In the genomic region with DNA sequence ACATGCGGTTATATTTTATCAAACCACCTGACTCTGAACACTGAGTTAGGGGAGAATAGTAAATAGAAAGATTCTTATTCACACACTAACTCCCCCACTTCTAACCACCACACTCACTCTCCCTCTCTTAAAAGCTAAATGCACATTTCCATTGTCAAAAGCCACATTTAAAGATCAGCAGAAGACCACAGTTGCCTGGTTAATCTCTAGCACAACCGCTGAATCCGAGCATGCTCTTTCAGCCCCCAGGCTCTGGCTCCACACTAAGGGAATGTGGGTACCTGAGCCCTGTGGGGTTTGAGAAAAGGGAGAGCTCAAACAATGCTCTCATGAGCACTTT, we compare ENCODE assay signal across 17 cellular contexts. TPM values are rescaled to one million over a fixed set of nuclear protein-coding genes. Genes with fewer than 3 reads are reported as not detected.
DNase-seq lines count a peak whose midpoint lies in the region; ATAC-seq, FAIRE-seq and TF ChIP-seq lines count a peak whose summit lies in the region.
"Had no signal": no experiment of that assay in that cellular context is flagged by ENCODE, and none has a peak within 500 bp of the region (broad histone marks: within the 10 kb centered on the region; RNA-seq: fewer than 3 reads in every experiment).

No MANE protein-coding gene starts in this region.

- H3K27me3 ChIP-seq in GM12878 (replicated peaks in 1 of 2; ENCODE audit: control insufficient read depth in 2 of 2, insufficient read depth in 2 of 2, low read length in 1 of 2) (no peaks in the 10 kb centered on the region), gastrocnemius medialis (no peaks in the 10 kb centered on the region), vagina (no peaks in the 10 kb centered on the region)

- no peaks in the 10 kb centered on the region for H3K27me3 Mint-ChIP-seq in activated CD8-positive, alpha-beta memory T cell treated with anti-CD3 and anti-CD28 coated beads, Interleukin-2, amount 10 ng/mL, durations not matched to agents 7 days and 5 days
- no peaks in the 10 kb centered on the region for H3K27me3 Mint-ChIP-seq in natural killer cell (ENCODE audit: low read depth in 2 of 2)
- H3K27me3 Mint-ChIP-seq: stimulated activated naive B cell treated with anti-CD40 and anti-IgM and Interleukin-4, amounts not matched to agents 10 μg/mL and 1 μg/mL and 100 μg/mL, for 72 hours had no signal

- in situ Hi-C loops in GM12878 (cut with MboI): no loop called here
- in situ Hi-C loops in gastrocnemius medialis (cut with MboI; ENCODE audit: low sequenced_read_pairs in 4 of 4): no loop called here

- SMC1A ChIA-PET in GM12878 (lab: Charles Lee; ENCODE audit: uncharacterized antibody, unreplicated experiment): interaction anchor here (0.6 to 1.8 kb wide), 6 partner anchors 14 to 226 kb away, joined by 3 to 4 read pairs (median 3); no protein-coding TSS in a partner anchor

- RAD21 ChIA-PET in GM12878 (lab: Charles Lee; ENCODE audit: unreplicated experiment): interaction anchor here (1.2 to 2.2 kb wide), 2 partner anchors 23 to 27 kb away, joined by 3 to 6 read pairs; no protein-coding TSS in a partner anchor

- H3K4me3 ChIP-seq in GM12878 (no peak overlapping the region), gastrocnemius medialis (no peak overlapping the region), vagina (no peak overlapping the region)
- H3K4me3 ChIP-seq: SK-N-MC had no signal

- peak overlapping the region; percentile 17 for H3K27ac Mint-ChIP-seq in activated CD8-positive, alpha-beta memory T cell treated with anti-CD3 and anti-CD28 coated beads, Interleukin-2, amount 10 ng/mL, durations not matched to agents 7 days and 5 days
- no peak overlapping the region for H3K27ac Mint-ChIP-seq in natural killer cell
- H3K27ac Mint-ChIP-seq: stimulated activated naive B cell treated with anti-CD40 and anti-IgM and Interleukin-4, amounts not matched to agents 10 μg/mL and 1 μg/mL and 100 μg/mL, for 72 hours had no signal

- no peak overlapping the region for H3K9ac ChIP-seq in GM12878 (ENCODE audit: control insufficient read depth, insufficient read depth, low read length)

- 79% methylated on average over 3 of the region's 3 CpGs for WGBS in GM12878 (ENCODE audit: insufficient coverage, insufficient replicate concordance, low lambda C conversion rate, missing lambda C conversion rate)

- DNase-seq in activated CD8-positive, alpha-beta memory T cell treated with anti-CD3 and anti-CD28 coated beads, Interleukin-2, amount 10 ng/mL, durations not matched to agents 7 days and 5 days: no peak
- DNase-seq in activated CD8-positive, alpha-beta memory T cell treated with anti-CD3 and anti-CD28 coated beads for 24 hours: no peak
- DNase-seq in NCI-H526 (lab: John Stamatoyannopoulos, UW): peak; percentile 30 to 57
- DNase-seq in GM12878 (ENCODE audit: low read depth, low spot score): no peak
- no peak for DNase-seq in gastrocnemius medialis
- DNase-seq in natural killer cell: no peak
- no peak for DNase-seq in NCI-H446 treated with DMSO at 0.1 percent for 48 hours (lab: John Stamatoyannopoulos, UW)
- DNase-seq in vagina (ENCODE audit: extremely low spot score in 2 of 2): no peak
- DNase-seq: ACHN; activated CD4-positive, CD25-positive, alpha-beta regulatory T cell; Calu3; mesenchymal stem cell; NCI-H1105; NCI-H226; stimulated activated naive B cell treated with anti-CD40 and anti-IgM and Interleukin-4, amounts not matched to agents 10 μg/mL and 1 μg/mL and 100 μg/mL, for 72 hours had no signal

- H4K20me1 ChIP-seq in GM12878 (ENCODE audit: control insufficient read depth, insufficient read depth): no peaks in the 10 kb centered on the region

- intact Hi-C loops in GM12878 (cut with micrococcal nuclease; ENCODE audit: unreplicated experiment): no loop called here
- intact Hi-C loops in gastrocnemius medialis (cut with DNase I; ENCODE audit: low total_unique reads): no loop called here
- intact Hi-C loops in natural killer cell (cut with micrococcal nuclease): no loop called here
- intact Hi-C loops in vagina (cut with DNase I): no loop called here

- TF ChIP-seq POLR2A in GM12878 (IDR thresholded peaks at IDR 0.05; ENCODE audit: low read depth, low read length): no peak
- TF ChIP-seq POLR2A in gastrocnemius medialis (IDR thresholded peaks at IDR 0.05): no peak
- TF ChIP-seq POLR2A in vagina (IDR thresholded peaks at IDR 0.05): no peak

- TF ChIP-seq RAD21 in GM12878 (IDR thresholded peaks at IDR 0.05; ENCODE audit: insufficient read depth, low read depth, low read length): no peak

- H3K4me1 ChIP-seq in GM12878 (ENCODE audit: control insufficient read depth, insufficient read depth, low read length): peaks cover 15% of the 10 kb centered on the region
- peaks cover 24 to 40% of the 10 kb centered on the region in 2 donors for H3K4me1 ChIP-seq in gastrocnemius medialis
- peaks cover 11% of the 10 kb centered on the region for H3K4me1 ChIP-seq in vagina

- FAIRE-seq in GM12878 (lab: Jason Lieb, UNC): no peak
- FAIRE-seq: HepG2 had no signal

- CTCF ChIA-PET in activated CD8-positive, alpha-beta memory T cell treated with anti-CD3 and anti-CD28 coated beads, Interleukin-2, amount 10 ng/mL, durations not matched to agents 7 days and 5 days (lab: Charles Lee): interaction anchor here (0.9 to 2.1 kb wide), 3 partner anchors 22 to 92 kb away, joined by 3 to 6 read pairs (median 3); no protein-coding TSS in a partner anchor
- CTCF ChIA-PET in GM12878 (lab: Yijun Ruan, JAX): interaction anchor here (0.9 to 2.0 kb wide), 5 partner anchors 41 to 96 kb away, joined by 3 to 7 read pairs (median 4); no protein-coding TSS in a partner anchor

- BruUV-seq in GM12878 (replicated peaks; lab: Mats Ljungman, UMichigan): no TSS peak

- H3K4me2 ChIP-seq in GM12878 (ENCODE audit: control insufficient read depth, insufficient read depth): no peak overlapping the region

- H3K4me1 Mint-ChIP-seq in activated CD8-positive, alpha-beta memory T cell treated with anti-CD3 and anti-CD28 coated beads, Interleukin-2, amount 10 ng/mL, durations not matched to agents 7 days and 5 days: peaks cover 38% of the 10 kb centered on the region
- peaks cover 18 to 36% of the 10 kb centered on the region in 2 donors for H3K4me1 Mint-ChIP-seq in natural killer cell

- no peaks in the 10 kb centered on the region for H3K9me3 Mint-ChIP-seq in activated CD8-positive, alpha-beta memory T cell treated with anti-CD3 and anti-CD28 coated beads, Interleukin-2, amount 10 ng/mL, durations not matched to agents 7 days and 5 days (ENCODE audit: low read depth)
- H3K9me3 Mint-ChIP-seq in natural killer cell: no peaks in the 10 kb centered on the region
- H3K9me3 Mint-ChIP-seq: stimulated activated naive B cell treated with anti-CD40 and anti-IgM and Interleukin-4, amounts not matched to agents 10 μg/mL and 1 μg/mL and 100 μg/mL, for 72 hours had no signal

- POLR2A ChIA-PET in GM12878 (lab: Charles Lee): interaction anchor here (0.9 kb wide), 1 partner anchor 14 kb away, joined by 3 read pairs; no protein-coding TSS in a partner anchor

- peaks cover 0 to 2% of the 10 kb centered on the region in 2 experiments; a peak in 1 of 4 replicates for H3K36me3 ChIP-seq in GM12878 (ENCODE audit: control insufficient read depth in 2 of 2, insufficient read depth in 2 of 2, low read length in 1 of 2)
- no peaks in the 10 kb centered on the region for H3K36me3 ChIP-seq in gastrocnemius medialis
- H3K36me3 ChIP-seq in vagina: no peaks in the 10 kb centered on the region

- no peak for TF ChIP-seq EP300 in GM12878 (IDR thresholded peaks at IDR 0.05; ENCODE audit: borderline replicate concordance in 1 of 2, control insufficient read depth in 1 of 2, low read depth in 2 of 2, low read length in 2 of 2)

- ATAC-seq in activated CD8-positive, alpha-beta memory T cell treated with anti-CD3 and anti-CD28 coated beads, Interleukin-2, amount 10 ng/mL, durations not matched to agents 7 days and 5 days: no peak
- peak; percentile 27 for ATAC-seq in GM12878
- ATAC-seq in gastrocnemius medialis: no peak
- no peak for ATAC-seq in natural killer cell
- ATAC-seq: HepG2; stimulated activated naive B cell treated with anti-CD40 and anti-IgM and Interleukin-4, amounts not matched to agents 10 μg/mL and 1 μg/mL and 100 μg/mL, for 72 hours had no signal

- H3K4me3 Mint-ChIP-seq in activated CD8-positive, alpha-beta memory T cell treated with anti-CD3 and anti-CD28 coated beads, Interleukin-2, amount 10 ng/mL, durations not matched to agents 7 days and 5 days: no peak overlapping the region
- no peak overlapping the region for H3K4me3 Mint-ChIP-seq in natural killer cell
- H3K4me3 Mint-ChIP-seq: stimulated activated naive B cell treated with anti-CD40 and anti-IgM and Interleukin-4, amounts not matched to agents 10 μg/mL and 1 μg/mL and 100 μg/mL, for 72 hours had no signal

- H2AFZ ChIP-seq in GM12878 (ENCODE audit: control insufficient read depth, low read depth, low read length): no peak overlapping the region

- H3K27ac ChIP-seq in GM12878 (ENCODE audit: control insufficient read depth, insufficient read depth) (no peak overlapping the region), gastrocnemius medialis (peak overlapping the region; percentile 69 to 79 (median 73)), vagina (no peak overlapping the region)
- H3K27ac ChIP-seq: SK-N-MC had no signal

- peaks cover 14% of the 10 kb centered on the region for H3K36me3 Mint-ChIP-seq in activated CD8-positive, alpha-beta memory T cell treated with anti-CD3 and anti-CD28 coated beads, Interleukin-2, amount 10 ng/mL, durations not matched to agents 7 days and 5 days
- H3K36me3 Mint-ChIP-seq in natural killer cell: no peaks in the 10 kb centered on the region

- TF ChIP-seq CTCF in GM12878 (IDR thresholded peaks at IDR 0.05 in 2 of 3, conservative IDR thresholded peaks at IDR 0.05 in 1 of 3; ENCODE audit: control insufficient read depth in 2 of 3, extremely low read depth in 1 of 3, insufficient read depth in 1 of 3, low read depth in 3 of 3, low read length in 3 of 3) (no peak), gastrocnemius medialis (IDR thresholded peaks at IDR 0.05 in 4 of 5, conservative IDR thresholded peaks at IDR 0.05 in 1 of 5) (no peak), natural killer cell (IDR thresholded peaks at IDR 0.05) (no peak), vagina (IDR thresholded peaks at IDR 0.05) (no peak)

- no peaks in the 10 kb centered on the region for H3K9me3 ChIP-seq in GM12878 (replicated peaks; ENCODE audit: control insufficient read depth, insufficient read depth, low read length)
- H3K9me3 ChIP-seq in gastrocnemius medialis: no peaks in the 10 kb centered on the region
- H3K9me3 ChIP-seq in vagina: no peaks in the 10 kb centered on the region

- H3K79me2 ChIP-seq in GM12878 (ENCODE audit: control insufficient read depth, insufficient read depth, low read length): peaks cover 11% of the 10 kb centered on the region

RNA-seq across cellular contexts. Expression of gene PFDN1, which starts 35.7 kb away (rescaled TPM):
- 10 to 100 TPM; 48.9 to 57.5 TPM for total RNA-seq in activated CD8-positive, alpha-beta memory T cell treated with anti-CD3 and anti-CD28 coated beads, Interleukin-2, amount 10 ng/mL, durations not matched to agents 7 days and 5 days
- 35.6 and 38.4 TPM in 2 replicates for total RNA-seq in GM12878 (2013; cell fraction: nucleolus; rRNA removed)
- 79.9 and 86.9 TPM in 2 replicates for total RNA-seq in GM12878 (2014; rRNA removed)
- 73.0 and 91.1 TPM in 2 replicates for total RNA-seq in GM12878 (2014; rRNA removed; fragmentation: Illumina TruSeq; extraction: Trizol)
- 58.5 and 62.9 TPM in 2 replicates for total RNA-seq in GM12878 (2021)
- 28.9 TPM for polyA plus RNA-seq in GM12878 (2011; ENCODE audit: low read depth)
- 63.8 and 65.9 TPM in 2 replicates for polyA plus RNA-seq in GM12878 (2011; rRNA removed)
- 98.8 and 102 TPM in 2 replicates for polyA plus RNA-seq in GM12878 (2011; cell fraction: cytosol; rRNA removed)
- polyA plus RNA-seq in GM12878 (2011; cell fraction: nucleus; rRNA removed): 24.5 and 33.3 TPM in 2 replicates
- polyA plus RNA-seq in GM12878 (2012): 85.5 and 118 TPM in 2 replicates
- polyA plus RNA-seq in GM12878 (2014; fragmentation: Illumina TruSeq; extraction: Trizol): 150 and 190 TPM in 2 replicates
- 100 to 1,000 TPM; 192 to 193 TPM for polyA plus RNA-seq in GM12878 (2014; fragmentation: Nextera tagmentation; extraction: Ambion mirVana)
- polyA plus RNA-seq in GM12878 (2014; rRNA removed): 85.8 and 86.8 TPM in 2 replicates
- polyA plus RNA-seq in GM12878 (2016; fragmentation: Nextera tagmentation; extraction: Ambion mirVana): 100 to 1,000 TPM; 112 to 131 TPM
- 57.4 and 63.6 TPM in 2 replicates for polyA minus RNA-seq in GM12878 (2011; rRNA and poly(A)+ RNA removed)
- polyA minus RNA-seq in GM12878 (2011; cell fraction: cytosol; rRNA and poly(A)+ RNA removed): 15.2 and 18.9 TPM in 2 replicates
- polyA minus RNA-seq in GM12878 (2011; cell fraction: nucleus; rRNA and poly(A)+ RNA removed): 10.6 and 13.1 TPM in 2 replicates
- 10 to 100 TPM; 47.9 to 81.0 (median 77.9) TPM for total RNA-seq in gastrocnemius medialis
- 10 to 100 TPM; 28.0 to 39.1 (median 37.6) TPM for total RNA-seq in natural killer cell
- total RNA-seq in vagina: 94.8 TPM

Comparison
In these comparisons a context has a peak if more than half of its experiments do, and no peak if none do; other contexts are left out.
1. DNase-seq: peak in NCI-H526 (2 of 2); none in activated CD8-positive, alpha-beta memory T cell treated with anti-CD3 and anti-CD28 coated beads, Interleukin-2, amount 10 ng/mL, durations not matched to agents 7 days and 5 days (single experiment), activated CD8-positive, alpha-beta memory T cell treated with anti-CD3 and anti-CD28 coated beads for 24 hours (single experiment), GM12878 (single experiment), gastrocnemius medialis (0 of 2), natural killer cell (single experiment), NCI-H446 treated with DMSO at 0.1 percent for 48 hours (single experiment) and vagina (0 of 2).
2. H3K27ac ChIP-seq: peak in gastrocnemius medialis (4 of 4); none in GM12878 (single experiment) and vagina (single experiment).